1 cellular context compared by ENCODE assay signal in the genomic region with DNA sequence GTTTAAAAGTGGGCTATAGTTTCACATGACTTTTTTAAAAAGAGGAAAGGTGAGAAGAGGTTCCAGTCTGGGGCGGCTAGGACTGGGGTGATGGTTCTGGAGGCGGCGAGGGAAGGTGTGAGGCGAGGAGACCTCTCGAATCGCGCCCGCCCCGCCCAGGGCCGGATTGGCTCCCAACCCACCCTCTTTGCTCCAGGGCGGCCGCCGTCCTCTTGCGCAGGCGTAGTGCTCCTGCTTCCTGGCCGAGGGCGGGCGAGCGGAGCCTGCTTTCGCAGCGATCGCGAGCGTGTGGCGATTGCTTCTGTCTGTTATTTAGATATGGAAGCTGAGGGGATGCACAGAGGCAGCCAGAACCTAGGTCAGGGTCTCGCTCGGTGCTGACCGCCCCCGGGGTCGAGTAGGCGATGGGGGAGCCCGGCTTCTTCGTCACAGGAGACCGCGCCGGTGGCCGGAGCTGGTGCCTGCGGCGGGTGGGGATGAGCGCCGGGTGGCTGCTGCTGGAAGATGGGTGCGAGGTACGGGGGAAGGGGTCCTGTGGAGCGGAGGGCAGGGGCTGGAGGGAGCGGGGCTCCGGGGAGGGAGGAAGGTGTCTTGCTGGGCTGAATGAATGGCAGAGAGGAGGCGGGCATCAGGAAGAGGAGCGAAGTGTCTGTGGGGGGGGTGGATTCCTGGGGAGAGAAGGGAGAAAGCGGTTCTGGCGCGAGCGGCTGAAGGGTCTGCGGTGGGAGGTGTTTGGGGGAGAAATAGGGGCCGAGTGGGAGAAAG.
TF ChIP-seq lines count a peak whose summit lies in the region.

A gene with protein sequence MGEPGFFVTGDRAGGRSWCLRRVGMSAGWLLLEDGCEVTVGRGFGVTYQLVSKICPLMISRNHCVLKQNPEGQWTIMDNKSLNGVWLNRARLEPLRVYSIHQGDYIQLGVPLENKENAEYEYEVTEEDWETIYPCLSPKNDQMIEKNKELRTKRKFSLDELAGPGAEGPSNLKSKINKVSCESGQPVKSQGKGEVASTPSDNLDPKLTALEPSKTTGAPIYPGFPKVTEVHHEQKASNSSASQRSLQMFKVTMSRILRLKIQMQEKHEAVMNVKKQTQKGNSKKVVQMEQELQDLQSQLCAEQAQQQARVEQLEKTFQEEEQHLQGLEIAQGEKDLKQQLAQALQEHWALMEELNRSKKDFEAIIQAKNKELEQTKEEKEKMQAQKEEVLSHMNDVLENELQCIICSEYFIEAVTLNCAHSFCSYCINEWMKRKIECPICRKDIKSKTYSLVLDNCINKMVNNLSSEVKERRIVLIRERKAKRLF (plus strand): TSS at position 223 of the 765 bp plus-strand sequence. CDS start 182 bp downstream, at position 405.

TF ChIP-seq in HEK293, 187 proteins besides CTCF, POLR2A, EP300 and RAD21 (continued from another document and continues in another):
- TF ChIP-seq, protein P1, sequence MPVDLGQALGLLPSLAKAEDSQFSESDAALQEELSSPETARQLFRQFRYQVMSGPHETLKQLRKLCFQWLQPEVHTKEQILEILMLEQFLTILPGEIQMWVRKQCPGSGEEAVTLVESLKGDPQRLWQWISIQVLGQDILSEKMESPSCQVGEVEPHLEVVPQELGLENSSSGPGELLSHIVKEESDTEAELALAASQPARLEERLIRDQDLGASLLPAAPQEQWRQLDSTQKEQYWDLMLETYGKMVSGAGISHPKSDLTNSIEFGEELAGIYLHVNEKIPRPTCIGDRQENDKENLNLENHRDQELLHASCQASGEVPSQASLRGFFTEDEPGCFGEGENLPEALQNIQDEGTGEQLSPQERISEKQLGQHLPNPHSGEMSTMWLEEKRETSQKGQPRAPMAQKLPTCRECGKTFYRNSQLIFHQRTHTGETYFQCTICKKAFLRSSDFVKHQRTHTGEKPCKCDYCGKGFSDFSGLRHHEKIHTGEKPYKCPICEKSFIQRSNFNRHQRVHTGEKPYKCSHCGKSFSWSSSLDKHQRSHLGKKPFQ (tag by site-specific recombination; IDR thresholded peaks at IDR 0.05) = no peak
- TF ChIP-seq ZNF138 (tag by site-specific recombination; IDR thresholded peaks at IDR 0.05; ENCODE audit: borderline replicate concordance) = no peak
- peak; percentile 52; the same call in 1 of the 2 replicates for TF ChIP-seq YY2 (tag by site-specific recombination; IDR thresholded peaks at IDR 0.05)
- no peak for TF ChIP-seq FEZF1 (tag by site-specific recombination; IDR thresholded peaks at IDR 0.05)
- TF ChIP-seq, protein P2, sequence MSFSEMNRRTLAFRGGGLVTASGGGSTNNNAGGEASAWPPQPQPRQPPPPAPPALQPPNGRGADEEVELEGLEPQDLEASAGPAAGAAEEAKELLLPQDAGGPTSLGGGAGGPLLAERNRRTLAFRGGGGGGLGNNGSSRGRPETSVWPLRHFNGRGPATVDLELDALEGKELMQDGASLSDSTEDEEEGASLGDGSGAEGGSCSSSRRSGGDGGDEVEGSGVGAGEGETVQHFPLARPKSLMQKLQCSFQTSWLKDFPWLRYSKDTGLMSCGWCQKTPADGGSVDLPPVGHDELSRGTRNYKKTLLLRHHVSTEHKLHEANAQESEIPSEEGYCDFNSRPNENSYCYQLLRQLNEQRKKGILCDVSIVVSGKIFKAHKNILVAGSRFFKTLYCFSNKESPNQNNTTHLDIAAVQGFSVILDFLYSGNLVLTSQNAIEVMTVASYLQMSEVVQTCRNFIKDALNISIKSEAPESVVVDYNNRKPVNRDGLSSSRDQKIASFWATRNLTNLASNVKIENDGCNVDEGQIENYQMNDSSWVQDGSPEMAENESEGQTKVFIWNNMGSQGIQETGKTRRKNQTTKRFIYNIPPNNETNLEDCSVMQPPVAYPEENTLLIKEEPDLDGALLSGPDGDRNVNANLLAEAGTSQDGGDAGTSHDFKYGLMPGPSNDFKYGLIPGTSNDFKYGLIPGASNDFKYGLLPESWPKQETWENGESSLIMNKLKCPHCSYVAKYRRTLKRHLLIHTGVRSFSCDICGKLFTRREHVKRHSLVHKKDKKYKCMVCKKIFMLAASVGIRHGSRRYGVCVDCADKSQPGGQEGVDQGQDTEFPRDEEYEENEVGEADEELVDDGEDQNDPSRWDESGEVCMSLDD (tag by site-specific recombination; IDR thresholded peaks at IDR 0.05) = no peak
- no peak for TF ChIP-seq ZNF664 (tag by site-specific recombination; IDR thresholded peaks at IDR 0.05)
- TF ChIP-seq ZNF433 (tag by site-specific recombination; IDR thresholded peaks at IDR 0.05; ENCODE audit: low read depth) = no peak
- TF ChIP-seq SP7 (tag by site-specific recombination; IDR thresholded peaks at IDR 0.05) = peak; percentile 52; the same call in 1 of the 2 replicates
- peak; percentile 83 for TF ChIP-seq ZBTB8A (tag by site-specific recombination; IDR thresholded peaks at IDR 0.05)
- no peak for TF ChIP-seq ZNF202 (tag by site-specific recombination; IDR thresholded peaks at IDR 0.05; ENCODE audit: borderline replicate concordance)
- TF ChIP-seq ZNF501 (tag by site-specific recombination; IDR thresholded peaks at IDR 0.05) = peak; percentile 87
- TF ChIP-seq, protein P3, sequence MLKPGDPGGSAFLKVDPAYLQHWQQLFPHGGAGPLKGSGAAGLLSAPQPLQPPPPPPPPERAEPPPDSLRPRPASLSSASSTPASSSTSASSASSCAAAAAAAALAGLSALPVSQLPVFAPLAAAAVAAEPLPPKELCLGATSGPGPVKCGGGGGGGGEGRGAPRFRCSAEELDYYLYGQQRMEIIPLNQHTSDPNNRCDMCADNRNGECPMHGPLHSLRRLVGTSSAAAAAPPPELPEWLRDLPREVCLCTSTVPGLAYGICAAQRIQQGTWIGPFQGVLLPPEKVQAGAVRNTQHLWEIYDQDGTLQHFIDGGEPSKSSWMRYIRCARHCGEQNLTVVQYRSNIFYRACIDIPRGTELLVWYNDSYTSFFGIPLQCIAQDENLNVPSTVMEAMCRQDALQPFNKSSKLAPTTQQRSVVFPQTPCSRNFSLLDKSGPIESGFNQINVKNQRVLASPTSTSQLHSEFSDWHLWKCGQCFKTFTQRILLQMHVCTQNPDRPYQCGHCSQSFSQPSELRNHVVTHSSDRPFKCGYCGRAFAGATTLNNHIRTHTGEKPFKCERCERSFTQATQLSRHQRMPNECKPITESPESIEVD (tag by site-specific recombination; IDR thresholded peaks at IDR 0.05) = no peak
- TF ChIP-seq, protein P4, sequence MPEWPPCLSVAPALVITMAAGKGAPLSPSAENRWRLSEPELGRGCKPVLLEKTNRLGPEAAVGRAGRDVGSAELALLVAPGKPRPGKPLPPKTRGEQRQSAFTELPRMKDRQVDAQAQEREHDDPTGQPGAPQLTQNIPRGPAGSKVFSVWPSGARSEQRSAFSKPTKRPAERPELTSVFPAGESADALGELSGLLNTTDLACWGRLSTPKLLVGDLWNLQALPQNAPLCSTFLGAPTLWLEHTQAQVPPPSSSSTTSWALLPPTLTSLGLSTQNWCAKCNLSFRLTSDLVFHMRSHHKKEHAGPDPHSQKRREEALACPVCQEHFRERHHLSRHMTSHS (tag by site-specific recombination; IDR thresholded peaks at IDR 0.05) = peak; percentile 24; the same call in 1 of the 2 replicates
- TF ChIP-seq, protein P5, sequence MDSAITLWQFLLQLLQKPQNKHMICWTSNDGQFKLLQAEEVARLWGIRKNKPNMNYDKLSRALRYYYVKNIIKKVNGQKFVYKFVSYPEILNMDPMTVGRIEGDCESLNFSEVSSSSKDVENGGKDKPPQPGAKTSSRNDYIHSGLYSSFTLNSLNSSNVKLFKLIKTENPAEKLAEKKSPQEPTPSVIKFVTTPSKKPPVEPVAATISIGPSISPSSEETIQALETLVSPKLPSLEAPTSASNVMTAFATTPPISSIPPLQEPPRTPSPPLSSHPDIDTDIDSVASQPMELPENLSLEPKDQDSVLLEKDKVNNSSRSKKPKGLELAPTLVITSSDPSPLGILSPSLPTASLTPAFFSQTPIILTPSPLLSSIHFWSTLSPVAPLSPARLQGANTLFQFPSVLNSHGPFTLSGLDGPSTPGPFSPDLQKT (IDR thresholded peaks at IDR 0.05; ENCODE audit: borderline replicate concordance, low read depth, low read length) = no peak
- no peak for TF ChIP-seq ZNF211 (tag by site-specific recombination; IDR thresholded peaks at IDR 0.05; ENCODE audit: low read depth)
- TF ChIP-seq BCL11B (tag by site-specific recombination; IDR thresholded peaks at IDR 0.05; ENCODE audit: low read depth) = peak; percentile 56; the same call in 1 of the 2 replicates
- no peak for TF ChIP-seq ZNF354C (tag by site-specific recombination; IDR thresholded peaks at IDR 0.05; ENCODE audit: borderline replicate concordance, low read depth)
- no peak for TF ChIP-seq ZNF521 (tag by site-specific recombination; IDR thresholded peaks at IDR 0.05)
- no peak for TF ChIP-seq REPIN1 (tag by site-specific recombination; IDR thresholded peaks at IDR 0.05; ENCODE audit: low read depth)
- no peak for TF ChIP-seq ZNF544 (tag by site-specific recombination; IDR thresholded peaks at IDR 0.05)
- TF ChIP-seq, protein P6, sequence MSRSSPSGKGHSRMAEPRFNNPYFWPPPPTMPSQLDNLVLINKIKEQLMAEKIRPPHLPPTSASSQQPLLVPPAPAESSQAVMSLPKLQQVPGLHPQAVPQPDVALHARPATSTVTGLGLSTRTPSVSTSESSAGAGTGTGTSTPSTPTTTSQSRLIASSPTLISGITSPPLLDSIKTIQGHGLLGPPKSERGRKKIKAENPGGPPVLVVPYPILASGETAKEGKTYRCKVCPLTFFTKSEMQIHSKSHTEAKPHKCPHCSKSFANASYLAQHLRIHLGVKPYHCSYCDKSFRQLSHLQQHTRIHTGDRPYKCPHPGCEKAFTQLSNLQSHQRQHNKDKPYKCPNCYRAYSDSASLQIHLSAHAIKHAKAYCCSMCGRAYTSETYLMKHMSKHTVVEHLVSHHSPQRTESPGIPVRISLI (tag by site-specific recombination; IDR thresholded peaks at IDR 0.05) = no peak
- TF ChIP-seq ZNF658 (tag by site-specific recombination; IDR thresholded peaks at IDR 0.05) = no peak
- TF ChIP-seq, protein P7, sequence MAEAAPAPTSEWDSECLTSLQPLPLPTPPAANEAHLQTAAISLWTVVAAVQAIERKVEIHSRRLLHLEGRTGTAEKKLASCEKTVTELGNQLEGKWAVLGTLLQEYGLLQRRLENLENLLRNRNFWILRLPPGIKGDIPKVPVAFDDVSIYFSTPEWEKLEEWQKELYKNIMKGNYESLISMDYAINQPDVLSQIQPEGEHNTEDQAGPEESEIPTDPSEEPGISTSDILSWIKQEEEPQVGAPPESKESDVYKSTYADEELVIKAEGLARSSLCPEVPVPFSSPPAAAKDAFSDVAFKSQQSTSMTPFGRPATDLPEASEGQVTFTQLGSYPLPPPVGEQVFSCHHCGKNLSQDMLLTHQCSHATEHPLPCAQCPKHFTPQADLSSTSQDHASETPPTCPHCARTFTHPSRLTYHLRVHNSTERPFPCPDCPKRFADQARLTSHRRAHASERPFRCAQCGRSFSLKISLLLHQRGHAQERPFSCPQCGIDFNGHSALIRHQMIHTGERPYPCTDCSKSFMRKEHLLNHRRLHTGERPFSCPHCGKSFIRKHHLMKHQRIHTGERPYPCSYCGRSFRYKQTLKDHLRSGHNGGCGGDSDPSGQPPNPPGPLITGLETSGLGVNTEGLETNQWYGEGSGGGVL (tag by site-specific recombination; IDR thresholded peaks at IDR 0.05) = peak; percentile 88
- TF ChIP-seq ZNF133 (tag by site-specific recombination; IDR thresholded peaks at IDR 0.05) = no peak
- TF ChIP-seq ZBTB1 (tag by site-specific recombination; IDR thresholded peaks at IDR 0.05) = no peak
- no peak for TF ChIP-seq ZNF626 (tag by site-specific recombination; IDR thresholded peaks at IDR 0.05)
- TF ChIP-seq KLF9 (tag by site-specific recombination; IDR thresholded peaks at IDR 0.05; ENCODE audit: low read depth) = peak; percentile 31; the same call in 1 of the 2 replicates
- no peak for TF ChIP-seq ZSCAN16 (tag by site-specific recombination; IDR thresholded peaks at IDR 0.05)
- no peak for TF ChIP-seq ZNF670 (tag by site-specific recombination; IDR thresholded peaks at IDR 0.05; ENCODE audit: low read depth)
- TF ChIP-seq ZNF416 (tag by site-specific recombination; IDR thresholded peaks at IDR 0.05) = no peak
- TF ChIP-seq ZNF169 (tag by site-specific recombination; IDR thresholded peaks at IDR 0.05) = no peak
- TF ChIP-seq ZNF701 (tag by site-specific recombination; IDR thresholded peaks at IDR 0.05) = no peak
- TF ChIP-seq, protein P8, sequence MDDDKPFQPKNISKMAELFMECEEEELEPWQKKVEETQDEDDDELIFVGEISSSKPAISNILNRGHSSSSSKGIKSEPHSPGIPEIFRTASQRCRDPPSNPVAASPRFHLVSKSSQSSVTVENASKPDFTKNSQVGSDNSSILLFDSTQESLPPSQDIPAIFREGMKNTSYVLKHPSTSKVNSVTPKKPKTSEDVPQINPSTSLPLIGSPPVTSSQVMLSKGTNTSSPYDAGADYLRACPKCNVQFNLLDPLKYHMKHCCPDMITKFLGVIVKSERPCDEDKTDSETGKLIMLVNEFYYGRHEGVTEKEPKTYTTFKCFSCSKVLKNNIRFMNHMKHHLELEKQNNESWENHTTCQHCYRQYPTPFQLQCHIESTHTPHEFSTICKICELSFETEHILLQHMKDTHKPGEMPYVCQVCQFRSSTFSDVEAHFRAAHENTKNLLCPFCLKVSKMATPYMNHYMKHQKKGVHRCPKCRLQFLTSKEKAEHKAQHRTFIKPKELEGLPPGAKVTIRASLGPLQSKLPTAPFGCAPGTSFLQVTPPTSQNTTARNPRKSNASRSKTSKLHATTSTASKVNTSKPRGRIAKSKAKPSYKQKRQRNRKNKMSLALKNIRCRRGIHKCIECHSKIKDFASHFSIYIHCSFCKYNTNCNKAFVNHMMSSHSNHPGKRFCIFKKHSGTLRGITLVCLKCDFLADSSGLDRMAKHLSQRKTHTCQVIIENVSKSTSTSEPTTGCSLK (tag by site-specific recombination; IDR thresholded peaks at IDR 0.05) = no peak
- no peak for TF ChIP-seq ZNF510 (tag by site-specific recombination; IDR thresholded peaks at IDR 0.05; ENCODE audit: insufficient replicate concordance)
- TF ChIP-seq ZBTB20 (tag by site-specific recombination; IDR thresholded peaks at IDR 0.05) = peak; percentile 81
- TF ChIP-seq, protein P9, sequence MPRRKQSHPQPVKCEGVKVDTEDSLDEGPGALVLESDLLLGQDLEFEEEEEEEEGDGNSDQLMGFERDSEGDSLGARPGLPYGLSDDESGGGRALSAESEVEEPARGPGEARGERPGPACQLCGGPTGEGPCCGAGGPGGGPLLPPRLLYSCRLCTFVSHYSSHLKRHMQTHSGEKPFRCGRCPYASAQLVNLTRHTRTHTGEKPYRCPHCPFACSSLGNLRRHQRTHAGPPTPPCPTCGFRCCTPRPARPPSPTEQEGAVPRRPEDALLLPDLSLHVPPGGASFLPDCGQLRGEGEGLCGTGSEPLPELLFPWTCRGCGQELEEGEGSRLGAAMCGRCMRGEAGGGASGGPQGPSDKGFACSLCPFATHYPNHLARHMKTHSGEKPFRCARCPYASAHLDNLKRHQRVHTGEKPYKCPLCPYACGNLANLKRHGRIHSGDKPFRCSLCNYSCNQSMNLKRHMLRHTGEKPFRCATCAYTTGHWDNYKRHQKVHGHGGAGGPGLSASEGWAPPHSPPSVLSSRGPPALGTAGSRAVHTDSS (tag by site-specific recombination; IDR thresholded peaks at IDR 0.05) = no peak
